In the genomic region with DNA sequence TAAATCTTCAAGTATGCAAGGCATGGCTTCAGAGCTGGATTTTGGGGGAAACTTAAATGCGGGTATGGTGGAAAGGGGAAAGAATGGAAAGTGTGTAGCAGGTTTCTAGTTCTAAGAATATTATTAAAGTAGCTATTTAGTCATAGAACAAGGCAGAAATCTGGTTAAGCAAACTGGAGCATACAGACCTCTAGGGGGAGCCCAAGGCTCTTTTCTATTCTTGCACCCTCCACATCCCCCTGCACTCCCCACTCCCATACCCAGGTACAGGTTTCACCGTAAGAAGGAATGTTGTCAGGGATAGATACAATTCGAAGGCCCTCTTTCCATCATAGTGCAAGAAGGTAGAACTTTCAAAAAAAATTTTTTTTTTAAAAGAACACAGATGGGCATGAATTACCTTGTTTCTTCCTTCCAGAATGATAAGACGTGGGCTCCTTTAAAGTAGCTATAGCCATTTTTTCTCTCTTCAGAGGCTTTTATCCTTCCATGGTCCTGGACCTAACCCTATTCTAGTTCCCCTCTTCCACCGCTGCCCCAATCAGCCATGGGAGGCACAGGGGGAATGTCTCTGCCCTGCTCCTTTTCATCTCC, we compare ENCODE assay signal across 8 cellular contexts. TPM values are rescaled to one million over a fixed set of nuclear protein-coding genes. Genes with fewer than 3 reads are reported as not detected.
A peak's percentile ranks its signal among the peaks of the same experiment; 100 is the strongest.
DNase-seq lines count a peak whose midpoint lies in the region; ATAC-seq lines count a peak whose summit lies in the region.

No MANE protein-coding gene starts in this region.

- peak; percentile 73 for ATAC-seq in GM18870 (IDR thresholded peaks at IDR 0.05; ENCODE audit: unreplicated experiment)
- peak; percentile 80 for ATAC-seq in HG03175 (IDR thresholded peaks at IDR 0.05; ENCODE audit: unreplicated experiment)

- DNase-seq in COLO829 (ENCODE audit: low spot score), result peak; percentile 61
- DNase-seq in NCI-H510A (lab: John Stamatoyannopoulos, UW), result peak; percentile 4
- peak; percentile 31 for DNase-seq in cerebellar cortex (ENCODE audit: low spot score)
- DNase-seq in myocyte (ENCODE audit: low read depth), result peak; percentile 67
- no peak for DNase-seq in activated CD4-positive, alpha-beta T cell treated with anti-CD3 and anti-CD28 coated beads, Interleukin-2, amount 50 U/mL, for 4 hours
- no peak for DNase-seq in cortex of kidney (lab: John Stamatoyannopoulos, UW)

RNA-seq across cellular contexts. Expression of gene SMIM30, which starts 41.5 kb away (rescaled TPM):
- 162 and 187 TPM in 2 replicates for total RNA-seq in myocyte
- polyA plus RNA-seq in myocyte (2012), result 89.4 TPM

Comparison
In these comparisons a context has a peak if more than half of its experiments do, and no peak if none do; other contexts are left out.
1. DNase-seq: peak in COLO829 (single experiment), NCI-H510A (single experiment), cerebellar cortex (single experiment) and myocyte (single experiment); none in activated CD4-positive, alpha-beta T cell treated with anti-CD3 and anti-CD28 coated beads, Interleukin-2, amount 50 U/mL, for 4 hours (0 of 2) and cortex of kidney (single experiment).